23 cellular contexts compared by ENCODE assay signal in genomic region chr4:113511944-113512343, GRCh38.
"Had no signal": no experiment of that assay in that cellular context is flagged by ENCODE, and none has a peak within 500 bp of the region (broad histone marks: within the 10 kb centered on the region; RNA-seq: fewer than 3 reads in every experiment).

No MANE protein-coding gene starts in this region.

- H3K27ac Mint-ChIP-seq: immature natural killer cell, mesothelial cell of epicardium had no signal

- FAIRE-seq: colon, endothelial cell of umbilical vein, frontal cortex, kidney had no signal

- H2AFZ ChIP-seq: hepatocyte had no signal

- H3K27me3 ChIP-seq: dorsolateral prefrontal cortex, esophagus muscularis mucosa, foreskin keratinocyte, gastroesophageal sphincter, heart left ventricle, hepatocyte had no signal

- DNase-seq: dermis blood vessel endothelial cell; dorsolateral prefrontal cortex; effector CD4-positive, alpha-beta T cell; effector memory CD4-positive, alpha-beta T cell; foreskin keratinocyte; heart left ventricle; hypothalamus; immature natural killer cell; islet precursor cell; kidney; kidney glomerular epithelial cell; lower lobe of right lung; mesenchymal stem cell; mucosa of descending colon; naive B cell had no signal

- H3K4me3 ChIP-seq: coronary artery, dorsolateral prefrontal cortex, esophagus muscularis mucosa, gastroesophageal sphincter, heart left ventricle, hepatocyte, lower lobe of right lung, mucosa of descending colon had no signal

- H3K27me3 Mint-ChIP-seq: naive B cell had no signal

- H3K9me3 Mint-ChIP-seq: immature natural killer cell, mesothelial cell of epicardium, naive B cell had no signal

- H3K79me2 ChIP-seq: hepatocyte had no signal

- H3K27ac ChIP-seq: coronary artery, dorsolateral prefrontal cortex, esophagus muscularis mucosa, foreskin keratinocyte, gastroesophageal sphincter, heart left ventricle, hepatocyte, lower lobe of right lung had no signal

- H3K4me1 ChIP-seq: esophagus muscularis mucosa, gastroesophageal sphincter, lower lobe of right lung had no signal

- H3K9me3 ChIP-seq: esophagus muscularis mucosa, gastroesophageal sphincter, heart left ventricle, lower lobe of right lung, mucosa of descending colon had no signal

- H3K4me1 Mint-ChIP-seq: immature natural killer cell, mesothelial cell of epicardium, naive B cell had no signal

- H3K4me2 ChIP-seq: hepatocyte had no signal

- ATAC-seq: foreskin keratinocyte, gastroesophageal sphincter, lower lobe of right lung, mucosa of descending colon had no signal

- H3K4me3 Mint-ChIP-seq: immature natural killer cell, mesothelial cell of epicardium, naive B cell had no signal
